8 cellular contexts compared by ENCODE assay signal in the genomic region with DNA sequence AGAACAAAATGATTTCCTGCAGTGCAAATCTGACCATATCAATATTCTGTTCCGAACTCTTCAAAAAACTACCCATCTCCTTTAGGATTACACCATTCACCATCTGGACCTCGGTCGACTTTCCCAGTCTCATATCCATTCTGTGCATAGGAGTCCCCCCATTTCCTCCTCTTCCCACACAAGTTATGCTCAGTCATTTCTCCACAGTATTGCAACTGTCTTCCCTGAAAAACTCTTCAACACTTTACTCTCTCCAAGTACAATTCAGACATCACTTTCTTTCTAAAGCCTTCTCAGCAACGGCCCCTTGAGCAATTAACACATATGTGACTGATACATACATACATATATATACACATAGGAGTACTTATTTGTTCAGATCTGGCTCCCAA. TPM values are rescaled to one million over a fixed set of nuclear protein-coding genes. Genes with fewer than 3 reads are reported as not detected.
DNase-seq lines count a peak whose midpoint lies in the region; FAIRE-seq and TF ChIP-seq lines count a peak whose summit lies in the region.
"Had no signal": no experiment of that assay in that cellular context is flagged by ENCODE, and none has a peak within 500 bp of the region (broad histone marks: within the 10 kb centered on the region; RNA-seq: fewer than 3 reads in every experiment).

No MANE protein-coding gene starts in this region.

- FAIRE-seq in GM12891 (lab: Jason Lieb, UNC): peak; percentile 38

- no peak overlapping the region for H3K4me3 Mint-ChIP-seq in activated T-helper 1 cell treated with anti-CD3 and anti-CD28 coated beads, Interleukin-12 subunit alpha, Interleukin-12 subunit beta, Interleukin-2, Interleukin-4 antibody, amounts not matched to agents 30 ng/mL and 10 ng/mL and 1 ng/mL, durations not matched to agents 14 hours and 24 hours and 36 hours
- H3K4me3 Mint-ChIP-seq: activated CD4-positive, alpha-beta T cell treated with anti-CD3 and anti-CD28 coated beads, Interleukin-2, amount 10 ng/mL, durations not matched to agents 24 days and 14 days; stimulated activated naive CD8-positive, alpha-beta T cell treated with anti-CD3 and anti-CD28 coated beads, Interleukin-15, Interleukin-2, amounts not matched to agents 100 ng/mL and 50 ng/mL, for 24 hours had no signal

- no peaks in the 10 kb centered on the region for H3K9me3 Mint-ChIP-seq in activated T-helper 1 cell treated with anti-CD3 and anti-CD28 coated beads, Interleukin-12 subunit alpha, Interleukin-12 subunit beta, Interleukin-2, Interleukin-4 antibody, amounts not matched to agents 30 ng/mL and 10 ng/mL and 1 ng/mL, durations not matched to agents 14 hours and 24 hours and 36 hours
- H3K9me3 Mint-ChIP-seq: activated CD4-positive, alpha-beta T cell treated with anti-CD3 and anti-CD28 coated beads, Interleukin-2, amount 10 ng/mL, durations not matched to agents 24 days and 14 days; stimulated activated naive CD8-positive, alpha-beta T cell treated with anti-CD3 and anti-CD28 coated beads, Interleukin-15, Interleukin-2, amounts not matched to agents 100 ng/mL and 50 ng/mL, for 24 hours had no signal

- peaks cover 8% of the 10 kb centered on the region for H3K4me1 Mint-ChIP-seq in activated T-helper 1 cell treated with anti-CD3 and anti-CD28 coated beads, Interleukin-12 subunit alpha, Interleukin-12 subunit beta, Interleukin-2, Interleukin-4 antibody, amounts not matched to agents 30 ng/mL and 10 ng/mL and 1 ng/mL, durations not matched to agents 14 hours and 24 hours and 36 hours (ENCODE audit: low read depth)

- TF ChIP-seq CTCF in parathyroid adenoma (IDR thresholded peaks at IDR 0.05): no peak

- H2AFZ ChIP-seq in parathyroid adenoma: peak overlapping the region; percentile 89

- H3K9ac ChIP-seq in parathyroid adenoma: peak overlapping the region; percentile 50

- H3K4me1 ChIP-seq in parathyroid adenoma: peaks cover 7% of the 10 kb centered on the region

- intact Hi-C loops in activated T-helper 1 cell treated with anti-CD3 and anti-CD28 coated beads, Interleukin-12 subunit alpha, Interleukin-12 subunit beta, Interleukin-2, Interleukin-4 antibody, amounts not matched to agents 30 ng/mL and 10 ng/mL and 1 ng/mL, durations not matched to agents 14 hours and 24 hours and 36 hours (cut with micrococcal nuclease): no loop called here

- no peaks in the 10 kb centered on the region for H3K36me3 ChIP-seq in parathyroid adenoma (ENCODE audit: control insufficient read depth, insufficient read depth, low read length)

- peaks cover 8% of the 10 kb centered on the region for H3K79me2 ChIP-seq in parathyroid adenoma

- peak overlapping the region; percentile 79 for H3K27ac ChIP-seq in cingulate gyrus (ENCODE audit: low read depth, low read length)
- H3K27ac ChIP-seq in parathyroid adenoma: peak overlapping the region; percentile 81

- peak overlapping the region; percentile 82 for H3K4me3 ChIP-seq in parathyroid adenoma (ENCODE audit: low read depth, low read length)

- no peaks in the 10 kb centered on the region for H3K9me3 ChIP-seq in parathyroid adenoma (ENCODE audit: control insufficient read depth, low read length)

- no peaks in the 10 kb centered on the region for H3K27me3 ChIP-seq in parathyroid adenoma (ENCODE audit: control insufficient read depth, insufficient read depth, low read length)

- no peaks in the 10 kb centered on the region for H3K27me3 Mint-ChIP-seq in activated T-helper 1 cell treated with anti-CD3 and anti-CD28 coated beads, Interleukin-12 subunit alpha, Interleukin-12 subunit beta, Interleukin-2, Interleukin-4 antibody, amounts not matched to agents 30 ng/mL and 10 ng/mL and 1 ng/mL, durations not matched to agents 14 hours and 24 hours and 36 hours (ENCODE audit: insufficient read depth)
- H3K27me3 Mint-ChIP-seq: activated CD4-positive, alpha-beta T cell treated with anti-CD3 and anti-CD28 coated beads, Interleukin-2, amount 10 ng/mL, durations not matched to agents 24 days and 14 days; stimulated activated naive CD8-positive, alpha-beta T cell treated with anti-CD3 and anti-CD28 coated beads, Interleukin-15, Interleukin-2, amounts not matched to agents 100 ng/mL and 50 ng/mL, for 24 hours had no signal

- H3K27ac Mint-ChIP-seq in activated T-helper 1 cell treated with anti-CD3 and anti-CD28 coated beads, Interleukin-12 subunit alpha, Interleukin-12 subunit beta, Interleukin-2, Interleukin-4 antibody, amounts not matched to agents 30 ng/mL and 10 ng/mL and 1 ng/mL, durations not matched to agents 14 hours and 24 hours and 36 hours: no peak overlapping the region
- H3K27ac Mint-ChIP-seq: stimulated activated naive CD8-positive, alpha-beta T cell treated with anti-CD3 and anti-CD28 coated beads, Interleukin-15, Interleukin-2, amounts not matched to agents 100 ng/mL and 50 ng/mL, for 24 hours had no signal

- DNase-seq in GM12891 (ENCODE audit: insufficient read length, low spot score): no peak
- no peak for DNase-seq in activated T-helper 1 cell treated with anti-CD3 and anti-CD28 coated beads, Interleukin-12 subunit alpha, Interleukin-12 subunit beta, Interleukin-2, Interleukin-4 antibody, amounts not matched to agents 30 ng/mL and 10 ng/mL and 1 ng/mL, durations not matched to agents 14 hours and 24 hours and 36 hours (ENCODE audit: low spot score)
- no peak for DNase-seq in NCI-H226
- DNase-seq in DMS53 (lab: John Stamatoyannopoulos, UW): no peak
- DNase-seq: activated CD4-positive, alpha-beta T cell treated with anti-CD3 and anti-CD28 coated beads, Interleukin-2, amount 10 ng/mL, durations not matched to agents 24 days and 14 days had no signal

- TF ChIP-seq POLR2A in GM12891 (IDR thresholded peaks at IDR 0.05; ENCODE audit: low read depth, low read length): no peak

- peak overlapping the region; percentile 84 for H3K4me2 ChIP-seq in parathyroid adenoma (ENCODE audit: low read length)

- peaks cover 13% of the 10 kb centered on the region for H3K36me3 Mint-ChIP-seq in activated T-helper 1 cell treated with anti-CD3 and anti-CD28 coated beads, Interleukin-12 subunit alpha, Interleukin-12 subunit beta, Interleukin-2, Interleukin-4 antibody, amounts not matched to agents 30 ng/mL and 10 ng/mL and 1 ng/mL, durations not matched to agents 14 hours and 24 hours and 36 hours (ENCODE audit: low read depth)

TF ChIP-seq in GM12891, 5 proteins besides CTCF, POLR2A, EP300 and RAD21:
- TF ChIP-seq TAF1 (IDR thresholded peaks at IDR 0.05; ENCODE audit: low read depth, low read length): no peak
- TF ChIP-seq POU2F2 (IDR thresholded peaks at IDR 0.05; ENCODE audit: low read depth, low read length): no peak
- TF ChIP-seq POLR2AphosphoS5 (IDR thresholded peaks at IDR 0.05; ENCODE audit: low read depth, low read length): no peak
- no peak for TF ChIP-seq PAX5 (IDR thresholded peaks at IDR 0.05; ENCODE audit: insufficient read depth, low read length, severe bottlenecking)
- no peak for TF ChIP-seq SPI1 (IDR thresholded peaks at IDR 0.05; ENCODE audit: low read depth, low read length)

RNA-seq across cellular contexts. Expression of a gene that starts 0.8 kb away (rescaled TPM):
- polyA plus RNA-seq in GM12891 (2012; ENCODE audit: low read depth, missing spikeins): 3.8 TPM
- total RNA-seq in activated T-helper 1 cell treated with anti-CD3 and anti-CD28 coated beads, Interleukin-12 subunit alpha, Interleukin-12 subunit beta, Interleukin-2, Interleukin-4 antibody, amounts not matched to agents 30 ng/mL and 10 ng/mL and 1 ng/mL, durations not matched to agents 14 hours and 24 hours and 36 hours: 8.3 and 9.9 TPM in 2 replicates

RNA-seq across cellular contexts. Expression of a gene that starts 10.3 kb away (rescaled TPM):
- 9.5 TPM for polyA plus RNA-seq in GM12891 (2012; ENCODE audit: low read depth, missing spikeins)
- 26.6 and 30.2 TPM in 2 replicates for total RNA-seq in activated T-helper 1 cell treated with anti-CD3 and anti-CD28 coated beads, Interleukin-12 subunit alpha, Interleukin-12 subunit beta, Interleukin-2, Interleukin-4 antibody, amounts not matched to agents 30 ng/mL and 10 ng/mL and 1 ng/mL, durations not matched to agents 14 hours and 24 hours and 36 hours

RNA-seq across cellular contexts. Expression of a gene that starts 17.4 kb away (rescaled TPM):
- polyA plus RNA-seq in GM12891 (2012; ENCODE audit: low read depth, missing spikeins): 2.3 TPM
- total RNA-seq in activated T-helper 1 cell treated with anti-CD3 and anti-CD28 coated beads, Interleukin-12 subunit alpha, Interleukin-12 subunit beta, Interleukin-2, Interleukin-4 antibody, amounts not matched to agents 30 ng/mL and 10 ng/mL and 1 ng/mL, durations not matched to agents 14 hours and 24 hours and 36 hours: 12.1 and 12.6 TPM in 2 replicates

RNA-seq across cellular contexts. Expression of a gene that starts 25.4 kb away (rescaled TPM):
- polyA plus RNA-seq in GM12891 (2012; ENCODE audit: low read depth, missing spikeins): 10.8 TPM
- total RNA-seq in activated T-helper 1 cell treated with anti-CD3 and anti-CD28 coated beads, Interleukin-12 subunit alpha, Interleukin-12 subunit beta, Interleukin-2, Interleukin-4 antibody, amounts not matched to agents 30 ng/mL and 10 ng/mL and 1 ng/mL, durations not matched to agents 14 hours and 24 hours and 36 hours: 39.8 and 49.3 TPM in 2 replicates
